Comparison of ENCODE assay signal across 1 cellular context in the genomic region with DNA sequence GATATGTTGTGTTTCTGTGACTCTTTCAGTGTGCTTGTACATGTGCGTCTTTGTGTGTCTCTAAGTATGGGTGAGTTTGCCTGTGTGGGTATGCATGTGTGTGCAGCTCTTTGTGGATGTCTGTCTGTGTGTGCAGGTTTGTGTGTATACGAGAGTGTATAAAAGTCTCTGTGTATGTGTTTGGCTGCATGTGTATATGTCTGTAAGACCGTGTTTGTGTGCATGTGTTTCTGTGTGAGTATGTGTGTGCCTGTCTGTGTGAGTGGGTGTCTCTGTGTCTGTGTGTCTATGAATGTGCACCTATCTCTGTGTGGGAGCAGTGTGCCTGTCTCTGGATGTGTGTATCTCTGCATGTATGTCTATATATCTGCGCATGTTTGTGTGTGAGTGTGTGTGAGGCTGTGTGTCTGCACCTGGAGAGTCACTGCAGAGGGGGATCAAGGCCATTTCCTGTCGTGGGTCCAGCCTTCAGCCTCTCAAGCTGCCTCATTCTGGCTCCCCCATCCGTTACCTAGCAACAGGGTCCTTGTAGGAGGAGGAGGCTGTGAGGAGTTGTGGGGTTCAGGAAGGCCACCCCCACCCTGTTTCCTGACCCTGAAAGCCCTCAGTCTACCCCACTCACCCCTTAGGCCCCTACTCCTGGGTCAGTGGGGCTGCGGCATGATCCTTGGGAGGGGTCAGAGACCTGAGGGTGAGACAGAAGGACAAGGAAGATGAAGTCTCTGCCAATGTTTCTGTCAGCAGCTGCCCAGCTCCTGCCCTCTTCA.
TF ChIP-seq lines count a peak whose summit lies in the region.

No MANE protein-coding gene starts in this region.

TF ChIP-seq in endothelial cell of umbilical vein, 7 proteins besides CTCF, POLR2A, EP300 and RAD21 (continued from another document):
- no peak for TF ChIP-seq EZH2 (IDR thresholded peaks at IDR 0.05; ENCODE audit: borderline replicate concordance, low read depth, low read length, severe bottlenecking)
- TF ChIP-seq JUN (IDR thresholded peaks at IDR 0.05; ENCODE audit: borderline replicate concordance, insufficient read depth, insufficient read length, low read depth) = no peak
